8 cellular contexts compared by ENCODE assay signal in the genomic region with DNA sequence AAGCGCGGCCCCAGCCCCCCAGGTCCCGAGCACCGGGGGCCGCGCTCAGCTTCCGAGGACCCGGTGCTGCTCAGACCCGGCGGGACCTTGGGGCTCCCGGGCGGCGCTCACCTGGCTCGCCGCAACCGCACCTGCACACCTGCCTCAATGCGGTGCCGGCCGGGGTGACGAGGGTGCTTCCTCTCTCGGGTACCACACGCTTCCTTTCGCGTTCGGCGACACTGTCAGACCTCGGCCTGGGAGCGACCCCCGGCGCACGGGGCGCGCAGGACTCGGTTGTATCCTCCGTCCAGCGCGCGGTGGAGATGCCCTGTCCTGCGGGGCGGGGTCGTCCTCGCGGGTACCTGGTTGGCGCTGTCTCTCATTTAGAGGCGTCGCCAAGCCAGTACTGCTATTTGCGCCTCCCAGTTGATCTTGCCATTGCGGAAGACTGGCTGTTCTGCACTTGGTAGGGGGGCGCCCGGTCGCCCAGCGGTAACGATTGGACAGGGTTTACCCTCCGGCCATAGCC. TPM values are rescaled to one million over a fixed set of nuclear protein-coding genes. Genes with fewer than 3 reads are reported as not detected.
DNase-seq lines count a peak whose midpoint lies in the region; ATAC-seq and TF ChIP-seq lines count a peak whose summit lies in the region.

No MANE protein-coding gene starts in this region.

- H3K9ac ChIP-seq in fibroblast of lung (ENCODE audit: insufficient read depth, low read length) = peak overlapping the region; percentile 62

- no peak overlapping the region for H3K27ac ChIP-seq in fibroblast of lung (ENCODE audit: insufficient read depth, low read length)

- no peak overlapping the region for H2AFZ ChIP-seq in fibroblast of lung (ENCODE audit: low read length)

- peaks cover 16% of the 10 kb centered on the region for H3K4me1 ChIP-seq in fibroblast of lung (ENCODE audit: control insufficient read depth, extremely low read depth, insufficient read depth, low read length)

- H3K27me3 Mint-ChIP-seq in neural crest cell (ENCODE audit: low read depth) = no peaks in the 10 kb centered on the region

- DNase-seq in G401 (ENCODE audit: low spot score) (peak; percentile 33), NCI-H2227 treated with DMSO at 0.1 percent for 48 hours (lab: John Stamatoyannopoulos, UW) (peak; percentile 28), activated T-helper 1 cell treated with Interleukin-2 at 50 U/mL for 16 hours (ENCODE audit: low read depth) (peak; percentile 39), fibroblast of lung (ENCODE audit: low read depth in 2 of 2) (peak in 1 of 2 donors; percentile 33), neural crest cell (ENCODE audit: low read depth, low spot score) (no peak), occipital lobe (lab: John Stamatoyannopoulos, UW) (no peak)

- H3K4me2 ChIP-seq in fibroblast of lung (ENCODE audit: extremely low read depth, insufficient read depth, low read length) = peak overlapping the region; percentile 89

- H3K4me3 Mint-ChIP-seq in neural crest cell = peak overlapping the region; percentile 86

- H3K27ac Mint-ChIP-seq in neural crest cell (ENCODE audit: unreplicated experiment) = no peak overlapping the region

- no peaks in the 10 kb centered on the region for H3K9me3 ChIP-seq in fibroblast of lung (ENCODE audit: control insufficient read depth, insufficient read depth, low read depth, low read length)

- H3K4me3 ChIP-seq in fibroblast of lung (replicated peaks in 1 of 4; ENCODE audit: control extremely low read depth in 1 of 4, insufficient read depth in 1 of 4, low read depth in 3 of 4, low read length in 4 of 4) = peak overlapping the region; percentile 47 to 76 (median 66)

- no peaks in the 10 kb centered on the region for H3K9me3 Mint-ChIP-seq in neural crest cell

- peaks cover 12% of the 10 kb centered on the region for H3K79me2 ChIP-seq in fibroblast of lung (ENCODE audit: control insufficient read depth, insufficient read depth, low read length)

- peaks cover 15% of the 10 kb centered on the region for H3K4me1 Mint-ChIP-seq in neural crest cell

- in situ Hi-C loops in G401 (cut with HindIII; ENCODE audit: low sequenced_read_pairs) = no loop called here

- TF ChIP-seq CTCF in fibroblast of lung (conservative IDR thresholded peaks at IDR 0.05 in 1 of 2, IDR thresholded peaks at IDR 0.05 in 1 of 2; ENCODE audit: low read depth in 1 of 2, low read length in 2 of 2) (no peak), neural crest cell (conservative IDR thresholded peaks at IDR 0.05) (no peak)

- H4K20me1 ChIP-seq in fibroblast of lung (ENCODE audit: control insufficient read depth, extremely low read depth, insufficient read depth, low read length) = no peaks in the 10 kb centered on the region

- no peaks in the 10 kb centered on the region for H3K27me3 ChIP-seq in fibroblast of lung (ENCODE audit: control insufficient read depth, insufficient read depth, low read length)

- peak; percentile 7 for ATAC-seq in HG02588 (IDR thresholded peaks at IDR 0.05; ENCODE audit: unreplicated experiment)
- ATAC-seq in HG02970 (IDR thresholded peaks at IDR 0.05; ENCODE audit: low FRiP score, unreplicated experiment) = no peak

- H3K36me3 ChIP-seq in fibroblast of lung (ENCODE audit: control insufficient read depth, insufficient read depth, low read length) = no peaks in the 10 kb centered on the region

- H3K36me3 Mint-ChIP-seq in neural crest cell (ENCODE audit: low read depth) = no peaks in the 10 kb centered on the region

RNA-seq across cellular contexts. Expression of a gene that starts 0.7 kb away (rescaled TPM):
- 36.9 and 50.7 TPM in 2 replicates for total RNA-seq in G401 (2014; rRNA removed; shearing (Covaris generic))
- total RNA-seq in fibroblast of lung = 36.2 and 52.5 TPM in 2 replicates
- 20.3 and 23.2 TPM in 2 replicates for polyA plus RNA-seq in fibroblast of lung
- polyA plus RNA-seq in fibroblast of lung (2012) = 29.4 and 34.6 TPM in 2 replicates
- polyA minus RNA-seq in fibroblast of lung (ENCODE audit: low replicate concordance) = 34.9 and 40.3 TPM in 2 replicates
- 101 and 104 TPM in 2 replicates for total RNA-seq in neural crest cell
- 75.8 TPM for total RNA-seq in occipital lobe

RNA-seq across cellular contexts. Expression of a gene that starts 14.5 kb away (rescaled TPM):
- 30.3 and 46.8 TPM in 2 replicates for total RNA-seq in G401 (2014; rRNA removed; shearing (Covaris generic))
- 26.5 and 33.4 TPM in 2 replicates for total RNA-seq in fibroblast of lung
- polyA plus RNA-seq in fibroblast of lung = 7.4 and 8.4 TPM in 2 replicates
- polyA plus RNA-seq in fibroblast of lung (2012) = 17.0 and 17.3 TPM in 2 replicates
- 29.3 and 37.6 TPM in 2 replicates for polyA minus RNA-seq in fibroblast of lung (ENCODE audit: low replicate concordance)
- total RNA-seq in neural crest cell = 50.0 and 51.1 TPM in 2 replicates
- total RNA-seq in occipital lobe = 61.1 TPM

Comparison
In these comparisons a context has a peak if more than half of its experiments do, and no peak if none do; other contexts are left out.
1. DNase-seq: peak in G401 (single experiment), NCI-H2227 treated with DMSO at 0.1 percent for 48 hours (single experiment) and activated T-helper 1 cell treated with Interleukin-2 at 50 U/mL for 16 hours (single experiment); none in neural crest cell (single experiment) and occipital lobe (single experiment).